Comparison of ENCODE assay signal across 20 cellular contexts in genomic region chr2:127228102-127228501, GRCh38. TPM values are rescaled to one million over a fixed set of nuclear protein-coding genes. Genes with fewer than 3 reads are reported as not detected.
DNase-seq lines count a peak whose midpoint lies in the region; ATAC-seq and TF ChIP-seq lines count a peak whose summit lies in the region.
"Had no signal": no experiment of that assay in that cellular context is flagged by ENCODE, and none has a peak within 500 bp of the region (broad histone marks: within the 10 kb centered on the region; RNA-seq: fewer than 3 reads in every experiment).

No MANE protein-coding gene starts in this region.

- no peaks in the 10 kb centered on the region for H3K79me2 ChIP-seq in Karpas-422 (ENCODE audit: low read length)

- intact Hi-C loops in A673 (cut with micrococcal nuclease; ENCODE audit: unreplicated experiment): no loop called here
- intact Hi-C loops in CD4-positive, alpha-beta T cell (cut with DNase I, micrococcal nuclease): no loop called here

- DNase-seq in A673 (ENCODE audit: low spot score) (peak; percentile 43), Karpas-422 (peak; percentile 5), astrocyte of the hippocampus (ENCODE audit: low read depth, low spot score) (peak; percentile 68), iris pigment epithelial cell (ENCODE audit: low read depth) (peak; percentile 52), dermis blood vessel endothelial cell (no peak), NCI-H1092 (lab: John Stamatoyannopoulos, UW) (no peak)
- no peak for DNase-seq in stimulated activated effector memory CD8-positive, alpha-beta T cell treated with anti-CD3 and anti-CD28 coated beads, Interleukin-12 subunit alpha, Interleukin-12 subunit beta, amount 100 ng/mL, for 72 hours (ENCODE audit: low spot score in 2 of 2)
- DNase-seq in CD4-positive, alpha-beta T cell: no peak
- DNase-seq: 8988T; BE2C; Caco-2; CD4-positive, CD25-positive, alpha-beta regulatory T cell; H9; KG1; NCI-H1417 treated with DMSO at 0.1 percent for 48 hours; NCI-H1930; RPMI8226; SHP77 treated with DMSO at 0.1 percent for 48 hours; SK-N-SH had no signal

- H3K9ac ChIP-seq in Karpas-422 (ENCODE audit: low read length): no peak overlapping the region
- H3K9ac ChIP-seq: SK-N-SH had no signal

- no peak overlapping the region for H3K4me3 Mint-ChIP-seq in stimulated activated effector memory CD8-positive, alpha-beta T cell treated with anti-CD3 and anti-CD28 coated beads, Interleukin-12 subunit alpha, Interleukin-12 subunit beta, amount 100 ng/mL, for 72 hours
- H3K4me3 Mint-ChIP-seq in CD4-positive, alpha-beta T cell: no peak overlapping the region
- H3K4me3 Mint-ChIP-seq: CD4-positive, CD25-positive, alpha-beta regulatory T cell; H9 had no signal

- no peak overlapping the region for H3K27ac Mint-ChIP-seq in stimulated activated effector memory CD8-positive, alpha-beta T cell treated with anti-CD3 and anti-CD28 coated beads, Interleukin-12 subunit alpha, Interleukin-12 subunit beta, amount 100 ng/mL, for 72 hours
- no peak overlapping the region for H3K27ac Mint-ChIP-seq in CD4-positive, alpha-beta T cell
- H3K27ac Mint-ChIP-seq: H9 had no signal

- H3K27me3 ChIP-seq in A673 (replicated peaks; ENCODE audit: insufficient read depth, low read depth, low read length, poor library complexity) (no peaks in the 10 kb centered on the region), Karpas-422 (ENCODE audit: low read length) (no peaks in the 10 kb centered on the region)
- peaks cover 32% of the 10 kb centered on the region for H3K27me3 ChIP-seq in CD4-positive, alpha-beta T cell (ENCODE audit: control insufficient read depth, insufficient read depth, low read length)
- H3K27me3 ChIP-seq: BE2C had no signal

- H3K4me1 ChIP-seq in A673 (ENCODE audit: insufficient read depth, low read length, poor library complexity, severe bottlenecking) (peaks cover 26% of the 10 kb centered on the region), Karpas-422 (ENCODE audit: low read length) (no peaks in the 10 kb centered on the region)
- H3K4me1 ChIP-seq: BE2C, Caco-2 had no signal

- no peak for TF ChIP-seq CTCF in A673 (conservative IDR thresholded peaks at IDR 0.05; ENCODE audit: low read depth, low read length)
- TF ChIP-seq CTCF in CD4-positive, alpha-beta T cell (IDR thresholded peaks at IDR 0.05): no peak

- no peaks in the 10 kb centered on the region for H3K9me3 Mint-ChIP-seq in stimulated activated effector memory CD8-positive, alpha-beta T cell treated with anti-CD3 and anti-CD28 coated beads, Interleukin-12 subunit alpha, Interleukin-12 subunit beta, amount 100 ng/mL, for 72 hours
- peaks cover 6% of the 10 kb centered on the region for H3K9me3 Mint-ChIP-seq in CD4-positive, alpha-beta T cell
- H3K9me3 Mint-ChIP-seq: H9 had no signal

- no peaks in the 10 kb centered on the region for H3K36me3 Mint-ChIP-seq in stimulated activated effector memory CD8-positive, alpha-beta T cell treated with anti-CD3 and anti-CD28 coated beads, Interleukin-12 subunit alpha, Interleukin-12 subunit beta, amount 100 ng/mL, for 72 hours
- H3K36me3 Mint-ChIP-seq in CD4-positive, alpha-beta T cell (ENCODE audit: low read depth): no peaks in the 10 kb centered on the region

- no peaks in the 10 kb centered on the region for H3K9me2 ChIP-seq in Karpas-422 (replicated peaks; ENCODE audit: insufficient read depth, low read length)
- H3K9me2 ChIP-seq: SK-N-SH had no signal

- H3K36me3 ChIP-seq in A673 (ENCODE audit: insufficient read depth, low read length, poor library complexity, severe bottlenecking) (no peaks in the 10 kb centered on the region), Karpas-422 (ENCODE audit: insufficient read depth, low read length) (no peaks in the 10 kb centered on the region)
- H3K36me3 ChIP-seq: BE2C had no signal

- ATAC-seq in stimulated activated effector memory CD8-positive, alpha-beta T cell treated with anti-CD3 and anti-CD28 coated beads, Interleukin-12 subunit alpha, Interleukin-12 subunit beta, amount 100 ng/mL, for 72 hours: no peak
- no peak for ATAC-seq in CD4-positive, alpha-beta T cell (ENCODE audit: poor library complexity)

- BruUV-seq in A673 (replicated peaks; lab: Mats Ljungman, UMichigan): no TSS peak

- H3K9me3 ChIP-seq in A673 (ENCODE audit: low read depth, low read length, poor library complexity, severe bottlenecking): no peaks in the 10 kb centered on the region
- no peaks in the 10 kb centered on the region for H3K9me3 ChIP-seq in Karpas-422 (ENCODE audit: low read length)
- peaks cover 5% of the 10 kb centered on the region for H3K9me3 ChIP-seq in CD4-positive, alpha-beta T cell (ENCODE audit: control insufficient read depth, low read length)
- H3K9me3 ChIP-seq: BE2C, Caco-2, SK-N-SH had no signal

- no peak overlapping the region for H2AFZ ChIP-seq in Karpas-422 (ENCODE audit: low read length)

- POLR2A ChIA-PET in A673 (lab: Charles Lee; ENCODE audit: low non-redundant PET): no interaction called here
- POLR2A ChIA-PET in CD4-positive, alpha-beta T cell (lab: Charles Lee): no interaction called here

- H3K4me2 ChIP-seq in Karpas-422 (ENCODE audit: low read depth, low read length, poor library complexity, severe bottlenecking): no peak overlapping the region
- H3K4me2 ChIP-seq: SK-N-SH had no signal

- H3K4me3 ChIP-seq in A673 (ENCODE audit: low read depth, low read length, poor library complexity, severe bottlenecking) (no peak overlapping the region), Karpas-422 (ENCODE audit: low read length) (no peak overlapping the region)

- H3K27ac ChIP-seq in A673 (ENCODE audit: low read depth, low read length, poor library complexity, severe bottlenecking) (no peak overlapping the region), Karpas-422 (ENCODE audit: low read length) (no peak overlapping the region)
- H3K27ac ChIP-seq in CD4-positive, alpha-beta T cell (ENCODE audit: low read depth, low read length): no peak overlapping the region

- peaks cover 20% of the 10 kb centered on the region for H3K4me1 Mint-ChIP-seq in stimulated activated effector memory CD8-positive, alpha-beta T cell treated with anti-CD3 and anti-CD28 coated beads, Interleukin-12 subunit alpha, Interleukin-12 subunit beta, amount 100 ng/mL, for 72 hours
- H3K4me1 Mint-ChIP-seq in CD4-positive, alpha-beta T cell (ENCODE audit: low read depth): no peaks in the 10 kb centered on the region
- H3K4me1 Mint-ChIP-seq: CD4-positive, CD25-positive, alpha-beta regulatory T cell had no signal

- CTCF ChIA-PET in A673 (lab: Charles Lee): no interaction called here
- CTCF ChIA-PET in CD4-positive, alpha-beta T cell (lab: Charles Lee): no interaction called here

- H4K20me1 ChIP-seq in Karpas-422 (ENCODE audit: insufficient read depth, low read depth, low read length): no peaks in the 10 kb centered on the region

- peaks cover 52% of the 10 kb centered on the region for H3K27me3 Mint-ChIP-seq in CD4-positive, alpha-beta T cell

RNA-seq across cellular contexts. Expression of gene CYP27C1, which starts 8.0 kb away (rescaled TPM):
- total RNA-seq in A673 (2021): 3.0 and 4.2 TPM in 2 replicates
- not detected in 2 replicates for total RNA-seq in Karpas-422 (2014; rRNA removed; shearing (Covaris generic); ENCODE audit: low replicate concordance)
- total RNA-seq in CD4-positive, alpha-beta T cell: not detected
- not detected in 2 replicates for total RNA-seq in dermis blood vessel endothelial cell
- total RNA-seq: CD4-positive, CD25-positive, alpha-beta regulatory T cell; HT-29 had no signal

Comparison
In these comparisons a context has a peak if more than half of its experiments do, and no peak if none do; other contexts are left out.
1. DNase-seq: peak in A673 (single experiment), Karpas-422 (single experiment), astrocyte of the hippocampus (single experiment) and iris pigment epithelial cell (single experiment); none in stimulated activated effector memory CD8-positive, alpha-beta T cell treated with anti-CD3 and anti-CD28 coated beads, Interleukin-12 subunit alpha, Interleukin-12 subunit beta, amount 100 ng/mL, for 72 hours (0 of 2), CD4-positive, alpha-beta T cell (0 of 10), dermis blood vessel endothelial cell (single experiment) and NCI-H1092 (single experiment).